14 cellular contexts compared by ENCODE assay signal in the genomic region with DNA sequence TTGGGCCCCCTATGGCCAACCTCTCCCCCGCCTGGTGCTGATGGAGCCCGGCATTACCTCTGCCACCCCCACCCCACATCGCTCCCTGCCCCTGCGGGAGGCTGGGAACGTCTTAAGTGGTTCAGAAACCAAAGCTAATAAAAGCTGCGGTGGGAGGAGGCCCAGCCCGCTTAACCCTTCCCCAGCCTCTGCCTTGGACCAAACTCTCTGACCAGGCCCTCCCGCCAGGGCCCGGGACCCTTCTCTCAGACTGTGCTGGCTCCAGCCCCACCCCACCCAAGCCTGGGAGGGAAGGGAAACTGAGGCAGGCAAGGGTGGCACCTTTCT. TPM values are rescaled to one million over a fixed set of nuclear protein-coding genes. Genes with fewer than 3 reads are reported as not detected.
DNase-seq lines count a peak whose midpoint lies in the region; ATAC-seq and TF ChIP-seq lines count a peak whose summit lies in the region.
"Had no signal": no experiment of that assay in that cellular context is flagged by ENCODE, and none has a peak within 500 bp of the region (broad histone marks: within the 10 kb centered on the region; RNA-seq: fewer than 3 reads in every experiment).

No MANE protein-coding gene starts in this region.

- peaks cover 26% of the 10 kb centered on the region for H4K20me1 ChIP-seq in SK-N-SH (ENCODE audit: insufficient read depth)

- peak overlapping the region; percentile 67 to 95; a peak in 3 of 4 replicates for H3K27ac ChIP-seq in SK-N-SH (ENCODE audit: low read depth in 2 of 2, low read length in 1 of 2)
- H3K27ac ChIP-seq in heart right ventricle, result peak overlapping the region; percentile 47 to 98 (median 84)
- H3K27ac ChIP-seq in ovary, result peak overlapping the region; percentile 92 to 95
- peak overlapping the region; percentile 96 for H3K27ac ChIP-seq in vagina
- H3K27ac ChIP-seq: 22Rv1 had no signal

- TF ChIP-seq EP300 in SK-N-SH (IDR thresholded peaks at IDR 0.05; ENCODE audit: borderline replicate concordance in 1 of 2, low read depth in 1 of 2, low read length in 1 of 2) (no peak), ovary (IDR thresholded peaks at IDR 0.05) (no peak)

- TF ChIP-seq POLR2A in ovary (IDR thresholded peaks at IDR 0.05), result no peak
- TF ChIP-seq POLR2A in vagina (IDR thresholded peaks at IDR 0.05), result no peak

- H3K9me3 ChIP-seq in SK-N-SH (no peaks in the 10 kb centered on the region), heart right ventricle (no peaks in the 10 kb centered on the region), ovary (no peaks in the 10 kb centered on the region), vagina (no peaks in the 10 kb centered on the region)

- H3K4me3 ChIP-seq in SK-N-SH (ENCODE audit: low read depth in 2 of 2, low read length in 1 of 2) (no peak overlapping the region), heart right ventricle (peak overlapping the region in 1 of 10 donors; percentile 6), ovary (no peak overlapping the region), vagina (peak overlapping the region; percentile 0 to 1)

- H3K9me2 ChIP-seq in SK-N-SH, result no peaks in the 10 kb centered on the region

- no peaks in the 10 kb centered on the region for H3K27me3 ChIP-seq in SK-N-SH (ENCODE audit: insufficient read depth)
- no peaks in the 10 kb centered on the region for H3K27me3 ChIP-seq in heart right ventricle
- no peaks in the 10 kb centered on the region for H3K27me3 ChIP-seq in ovary
- no peaks in the 10 kb centered on the region for H3K27me3 ChIP-seq in vagina

- WGBS in SK-N-SH (ENCODE audit: low lambda C conversion rate), result 100% methylated on average over 1 of the region's 9 CpGs
- 35 to 39% methylated on average over 9 of the region's 9 CpGs for WGBS in heart right ventricle, 2 donors
- WGBS in ovary, 3 donors, result 19 to 23% (median 22%) methylated on average over 9 of the region's 9 CpGs

- ATAC-seq in SK-N-SH treated with all-trans-retinoic acid at 6 μM for 48 hours (no peak), heart right ventricle (peak in 5 of 8 donors; percentile 5 to 52 (median 29)), HG03135 (IDR thresholded peaks at IDR 0.05; ENCODE audit: unreplicated experiment) (no peak), HG03460 (IDR thresholded peaks at IDR 0.05; ENCODE audit: unreplicated experiment) (no peak)
- ATAC-seq: activated CD8-positive, alpha-beta memory T cell treated with anti-CD3 and anti-CD28 coated beads, Interleukin-2, amount 10 ng/mL, durations not matched to agents 7 days and 5 days had no signal

- TF ChIP-seq RAD21 in SK-N-SH (IDR thresholded peaks at IDR 0.05; ENCODE audit: low read length), result no peak

- peaks cover 27% of the 10 kb centered on the region; the same call in 1 of the 2 replicates for H3K79me2 ChIP-seq in SK-N-SH (ENCODE audit: insufficient read depth)

- H3K36me3 ChIP-seq in SK-N-SH (replicated peaks in 1 of 2; ENCODE audit: control insufficient read depth in 1 of 2, insufficient read depth in 2 of 2, low read length in 1 of 2) (peaks cover 13 to 36% of the 10 kb centered on the region in 2 experiments), heart right ventricle (peaks cover 4 to 82% (median 35%) of the 10 kb centered on the region in 9 donors), ovary (no peaks in the 10 kb centered on the region), vagina (peaks cover 0 to 45% of the 10 kb centered on the region in 2 donors)

- no peak overlapping the region for H2AFZ ChIP-seq in SK-N-SH (ENCODE audit: low read depth)

- H3K9ac ChIP-seq in SK-N-SH, result no peak overlapping the region

- CTCF ChIA-PET in SK-N-SH (lab: Yijun Ruan, JAX), result no interaction called here

- peaks cover 8 to 32% of the 10 kb centered on the region in 2 experiments; a peak in 2 of 4 replicates for H3K4me1 ChIP-seq in SK-N-SH (ENCODE audit: control insufficient read depth in 1 of 2, insufficient read depth in 2 of 2, low read depth in 1 of 2, low read length in 1 of 2)
- peaks cover 30 to 47% (median 38%) of the 10 kb centered on the region in 9 donors for H3K4me1 ChIP-seq in heart right ventricle
- H3K4me1 ChIP-seq in ovary (ENCODE audit: insufficient read depth), result peaks cover 34% of the 10 kb centered on the region
- peaks cover 40% of the 10 kb centered on the region for H3K4me1 ChIP-seq in vagina

- peaks cover 6% of the 10 kb centered on the region for H3F3A ChIP-seq in SK-N-SH (replicated peaks; ENCODE audit: insufficient read depth)

- no peak overlapping the region for H3K4me2 ChIP-seq in SK-N-SH

- POLR2A ChIA-PET in SK-N-SH (lab: Yijun Ruan, JAX), result no interaction called here

- no peak for TF ChIP-seq CTCF in SK-N-SH (IDR thresholded peaks at IDR 0.05)
- no peak for TF ChIP-seq CTCF in heart right ventricle (IDR thresholded peaks at IDR 0.05)
- no peak for TF ChIP-seq CTCF in ovary (IDR thresholded peaks at IDR 0.05)
- TF ChIP-seq CTCF in vagina (IDR thresholded peaks at IDR 0.05), result no peak

- intact Hi-C loops in heart right ventricle (cut with DNase I) (no loop called here), ovary (cut with DNase I) (no loop called here), vagina (cut with DNase I) (no loop called here)

- DNase-seq in SK-N-SH (no peak), heart right ventricle (no peak), ovary (peak in 1 of 5 donors; percentile 54), vagina (ENCODE audit: extremely low spot score in 2 of 2) (no peak), dedifferentiated amniotic fluid mesenchymal stem cell (ENCODE audit: extremely low spot score) (no peak)
- DNase-seq: activated CD8-positive, alpha-beta memory T cell treated with anti-CD3 and anti-CD28 coated beads, Interleukin-2, amount 10 ng/mL, durations not matched to agents 7 days and 5 days; NCI-H1930; stimulated activated naive CD4-positive, alpha-beta T cell treated with Interleukin-2 at 50 U/mL for 16 hours; T-helper 2 cell had no signal

TF ChIP-seq in SK-N-SH, 30 proteins besides CTCF, POLR2A, EP300 and RAD21 (continues in another document):
- TF ChIP-seq, protein P1, sequence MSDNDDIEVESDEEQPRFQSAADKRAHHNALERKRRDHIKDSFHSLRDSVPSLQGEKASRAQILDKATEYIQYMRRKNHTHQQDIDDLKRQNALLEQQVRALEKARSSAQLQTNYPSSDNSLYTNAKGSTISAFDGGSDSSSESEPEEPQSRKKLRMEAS (IDR thresholded peaks at IDR 0.05; ENCODE audit: low read depth), result no peak
- TF ChIP-seq, protein P2, sequence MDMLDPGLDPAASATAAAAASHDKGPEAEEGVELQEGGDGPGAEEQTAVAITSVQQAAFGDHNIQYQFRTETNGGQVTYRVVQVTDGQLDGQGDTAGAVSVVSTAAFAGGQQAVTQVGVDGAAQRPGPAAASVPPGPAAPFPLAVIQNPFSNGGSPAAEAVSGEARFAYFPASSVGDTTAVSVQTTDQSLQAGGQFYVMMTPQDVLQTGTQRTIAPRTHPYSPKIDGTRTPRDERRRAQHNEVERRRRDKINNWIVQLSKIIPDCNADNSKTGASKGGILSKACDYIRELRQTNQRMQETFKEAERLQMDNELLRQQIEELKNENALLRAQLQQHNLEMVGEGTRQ (IDR thresholded peaks at IDR 0.05; ENCODE audit: borderline replicate concordance, low read depth, low read length), result no peak

TF ChIP-seq in SK-N-SH treated with all-trans-retinoic acid at 6 μM for 48 hours, 23 proteins besides CTCF, POLR2A, EP300 and RAD21 (continues in another document):
- TF ChIP-seq ZNF565 (CRISPR knock-in tag; conservative IDR thresholded peaks at IDR 0.05; ENCODE audit: low read depth) (no peak), ISL1 (CRISPR knock-in tag; IDR thresholded peaks at IDR 0.05) (no peak), CSDC2 (CRISPR knock-in tag; IDR thresholded peaks at IDR 0.05) (no peak), PPARA (CRISPR knock-in tag; IDR thresholded peaks at IDR 0.05; ENCODE audit: borderline replicate concordance) (no peak)
- TF ChIP-seq, protein P3, sequence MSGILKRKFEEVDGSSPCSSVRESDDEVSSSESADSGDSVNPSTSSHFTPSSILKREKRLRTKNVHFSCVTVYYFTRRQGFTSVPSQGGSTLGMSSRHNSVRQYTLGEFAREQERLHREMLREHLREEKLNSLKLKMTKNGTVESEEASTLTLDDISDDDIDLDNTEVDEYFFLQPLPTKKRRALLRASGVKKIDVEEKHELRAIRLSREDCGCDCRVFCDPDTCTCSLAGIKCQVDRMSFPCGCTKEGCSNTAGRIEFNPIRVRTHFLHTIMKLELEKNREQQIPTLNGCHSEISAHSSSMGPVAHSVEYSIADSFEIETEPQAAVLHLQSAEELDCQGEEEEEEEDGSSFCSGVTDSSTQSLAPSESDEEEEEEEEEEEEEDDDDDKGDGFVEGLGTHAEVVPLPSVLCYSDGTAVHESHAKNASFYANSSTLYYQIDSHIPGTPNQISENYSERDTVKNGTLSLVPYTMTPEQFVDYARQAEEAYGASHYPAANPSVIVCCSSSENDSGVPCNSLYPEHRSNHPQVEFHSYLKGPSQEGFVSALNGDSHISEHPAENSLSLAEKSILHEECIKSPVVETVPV (CRISPR knock-in tag; IDR thresholded peaks at IDR 0.05), result no peak

RNA-seq across cellular contexts. Expression of a gene that starts 22.1 kb away (rescaled TPM):
- polyA plus RNA-seq in SK-N-SH (2012; rRNA removed) (0.12 TPM in 1 of 2 replicates, not detected in the other), heart right ventricle (not detected), ovary (1 to 10 TPM in 1 of 2 donors, under 1 TPM in 1; 0.10 to 1.2 TPM)
- not detected in 2 replicates for polyA plus RNA-seq in SK-N-SH (2012; cell fraction: cytosol; rRNA removed)
- polyA plus RNA-seq in SK-N-SH (2012; cell fraction: nucleus; rRNA removed), result 0.18 TPM in 1 of 2 replicates, not detected in the other
- total RNA-seq in heart right ventricle (not detected), ovary (1 to 10 TPM in 2 of 7 donors, under 1 TPM in 2, not detected in 3; 0.30 to 2.6 (median 1.5) TPM), vagina (not detected)
- total RNA-seq: mononuclear cell had no signal

RNA-seq across cellular contexts. Expression of a gene that starts 25.0 kb away (rescaled TPM):
- polyA plus RNA-seq in SK-N-SH (2012; rRNA removed), result not detected in 2 replicates
- polyA plus RNA-seq in SK-N-SH (2012; cell fraction: cytosol; rRNA removed), result not detected in 2 replicates
- polyA plus RNA-seq in SK-N-SH (2012; cell fraction: nucleus; rRNA removed), result not detected in 2 replicates
- not detected for total RNA-seq in heart right ventricle
- not detected for polyA plus RNA-seq in heart right ventricle
- under 1 TPM in 1 of 7 donors, not detected in 6; 0.92 TPM for total RNA-seq in ovary
- polyA plus RNA-seq in ovary, result not detected
- total RNA-seq in vagina, result not detected
- total RNA-seq: activated CD8-positive, alpha-beta memory T cell treated with anti-CD3 and anti-CD28 coated beads, Interleukin-2, amount 10 ng/mL, durations not matched to agents 7 days and 5 days; mononuclear cell had no signal

RNA-seq across cellular contexts. Expression of a gene that starts 42.3 kb away (rescaled TPM):
- polyA plus RNA-seq in SK-N-SH (2012; rRNA removed) (14.3 and 14.5 TPM in 2 replicates), heart right ventricle (10 to 100 TPM; 13.2 to 30.4 TPM), ovary (1 to 10 TPM in 1 of 2 donors, not detected in 1; 9.1 TPM)
- 10.3 and 13.3 TPM in 2 replicates for polyA plus RNA-seq in SK-N-SH (2012; cell fraction: cytosol; rRNA removed)
- 14.5 and 22.6 TPM in 2 replicates for polyA plus RNA-seq in SK-N-SH (2012; cell fraction: nucleus; rRNA removed)
- total RNA-seq in heart right ventricle (10 to 100 TPM in 5 of 10 donors, 1 to 10 TPM in 5; 7.2 to 14.9 (median 9.4) TPM), ovary (10 to 100 TPM in 3 of 7 donors, 1 to 10 TPM in 4; 7.1 to 14.5 (median 8.0) TPM), vagina (15.0 TPM)

RNA-seq across cellular contexts. Expression of a gene that starts 47.9 kb away (rescaled TPM):
- 27.1 and 36.3 TPM in 2 replicates for polyA plus RNA-seq in SK-N-SH (2012; rRNA removed)
- polyA plus RNA-seq in SK-N-SH (2012; cell fraction: cytosol; rRNA removed), result 10.7 and 16.5 TPM in 2 replicates
- polyA plus RNA-seq in SK-N-SH (2012; cell fraction: nucleus; rRNA removed), result 74.3 and 97.6 TPM in 2 replicates
- total RNA-seq in heart right ventricle, result 10 to 100 TPM; 21.0 to 30.8 (median 27.1) TPM
- polyA plus RNA-seq in heart right ventricle, result 10 to 100 TPM; 13.5 to 15.2 TPM
- 10 to 100 TPM; 20.6 to 54.9 (median 49.3) TPM for total RNA-seq in ovary
- 10 to 100 TPM in 1 of 2 donors, 1 to 10 TPM in 1; 3.9 to 33.5 TPM for polyA plus RNA-seq in ovary
- 29.2 TPM for total RNA-seq in vagina

Comparison
In these comparisons a context has a peak if more than half of its experiments do, and no peak if none do; other contexts are left out.
1. H3K4me3 ChIP-seq: peak in vagina (2 of 2); none in SK-N-SH (0 of 2) and ovary (single experiment).
2. ATAC-seq: peak in heart right ventricle (5 of 8); none in SK-N-SH treated with all-trans-retinoic acid at 6 μM for 48 hours (single experiment), HG03135 (single experiment) and HG03460 (single experiment).
3. Peak in every context shown above with its lines, with median percentiles within 50 percentile points of each other: H3K27ac ChIP-seq.